ENCODE assay signal across 1 cellular context in the genomic region with DNA sequence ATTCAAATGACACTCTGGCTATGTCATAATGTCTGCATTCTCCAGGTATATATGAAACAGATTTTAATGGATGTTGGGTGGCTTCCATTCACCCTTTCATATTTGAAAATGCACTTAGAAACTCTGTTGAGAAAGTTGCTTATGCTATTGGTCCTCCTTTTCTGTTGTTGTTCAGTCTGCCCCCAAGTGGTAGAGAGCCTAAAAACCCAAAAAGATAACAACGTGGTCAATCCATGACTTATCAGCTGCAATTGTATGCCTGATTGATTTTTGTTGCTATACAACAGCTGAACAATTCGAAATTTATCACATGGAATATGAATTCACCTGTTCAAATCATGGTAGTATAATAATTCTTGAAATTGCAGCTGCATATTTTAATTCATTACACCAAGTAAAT.
TF ChIP-seq lines count a peak whose summit lies in the region.

No MANE protein-coding gene starts in this region.

TF ChIP-seq in H1, 55 proteins besides CTCF, POLR2A, EP300 and RAD21 (continued from another document):
- TF ChIP-seq, protein P1, sequence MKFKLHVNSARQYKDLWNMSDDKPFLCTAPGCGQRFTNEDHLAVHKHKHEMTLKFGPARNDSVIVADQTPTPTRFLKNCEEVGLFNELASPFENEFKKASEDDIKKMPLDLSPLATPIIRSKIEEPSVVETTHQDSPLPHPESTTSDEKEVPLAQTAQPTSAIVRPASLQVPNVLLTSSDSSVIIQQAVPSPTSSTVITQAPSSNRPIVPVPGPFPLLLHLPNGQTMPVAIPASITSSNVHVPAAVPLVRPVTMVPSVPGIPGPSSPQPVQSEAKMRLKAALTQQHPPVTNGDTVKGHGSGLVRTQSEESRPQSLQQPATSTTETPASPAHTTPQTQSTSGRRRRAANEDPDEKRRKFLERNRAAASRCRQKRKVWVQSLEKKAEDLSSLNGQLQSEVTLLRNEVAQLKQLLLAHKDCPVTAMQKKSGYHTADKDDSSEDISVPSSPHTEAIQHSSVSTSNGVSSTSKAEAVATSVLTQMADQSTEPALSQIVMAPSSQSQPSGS (IDR thresholded peaks at IDR 0.05; ENCODE audit: low read length), result no peak
- no peak for TF ChIP-seq RFX5 (IDR thresholded peaks at IDR 0.05; ENCODE audit: borderline replicate concordance, low read depth, low read length)
- no peak for TF ChIP-seq GABPA (IDR thresholded peaks at IDR 0.05; ENCODE audit: borderline replicate concordance, insufficient read depth, low read length)
- no peak for TF ChIP-seq KDM4A (IDR thresholded peaks at IDR 0.05; ENCODE audit: low read depth, low read length, severe bottlenecking)
- no peak for TF ChIP-seq CEBPB (IDR thresholded peaks at IDR 0.05; ENCODE audit: low read depth, low read length)
- TF ChIP-seq NRF1 (IDR thresholded peaks at IDR 0.05; ENCODE audit: low read depth, low read length), result no peak
- no peak for TF ChIP-seq JUN (IDR thresholded peaks at IDR 0.05; ENCODE audit: low read depth, low read length)
- TF ChIP-seq EGR1 (IDR thresholded peaks at IDR 0.05; ENCODE audit: borderline replicate concordance, low read depth, low read length), result no peak
- TF ChIP-seq HDAC6 (IDR thresholded peaks at IDR 0.05; ENCODE audit: low read depth, low read length), result no peak
- TF ChIP-seq SRF (IDR thresholded peaks at IDR 0.05; ENCODE audit: low read depth, low read length), result no peak
- TF ChIP-seq PHF8 (conservative IDR thresholded peaks at IDR 0.05; ENCODE audit: low read depth, low read length), result no peak
TF ChIP-seq in H1: peak in this region for 0.
